1 cellular context compared by ENCODE assay signal in the genomic region with DNA sequence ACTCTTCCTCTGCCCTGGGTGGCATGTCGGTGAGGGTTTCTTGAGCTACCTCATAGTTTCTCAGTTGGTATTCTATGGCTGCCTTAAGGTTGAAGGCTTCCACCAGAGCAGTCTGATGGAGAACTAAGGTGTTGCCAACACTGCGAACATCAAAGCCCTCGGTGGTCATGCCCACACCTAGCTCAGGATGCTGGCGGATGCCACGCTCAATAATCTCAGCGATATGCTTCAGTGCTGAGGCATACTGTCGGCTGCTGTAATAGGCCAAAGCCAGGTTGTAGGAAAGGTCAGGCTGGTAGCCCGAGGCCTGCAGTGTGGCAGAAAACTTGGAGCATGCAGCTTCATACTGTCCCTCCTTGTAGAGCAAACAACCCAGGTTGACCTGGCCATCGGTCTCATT.
TF ChIP-seq lines count a peak whose summit lies in the region.

No MANE protein-coding gene starts in this region.

TF ChIP-seq in K562, 482 proteins besides CTCF, POLR2A, EP300 and RAD21 (continued from another document):
- TF ChIP-seq, protein P1, sequence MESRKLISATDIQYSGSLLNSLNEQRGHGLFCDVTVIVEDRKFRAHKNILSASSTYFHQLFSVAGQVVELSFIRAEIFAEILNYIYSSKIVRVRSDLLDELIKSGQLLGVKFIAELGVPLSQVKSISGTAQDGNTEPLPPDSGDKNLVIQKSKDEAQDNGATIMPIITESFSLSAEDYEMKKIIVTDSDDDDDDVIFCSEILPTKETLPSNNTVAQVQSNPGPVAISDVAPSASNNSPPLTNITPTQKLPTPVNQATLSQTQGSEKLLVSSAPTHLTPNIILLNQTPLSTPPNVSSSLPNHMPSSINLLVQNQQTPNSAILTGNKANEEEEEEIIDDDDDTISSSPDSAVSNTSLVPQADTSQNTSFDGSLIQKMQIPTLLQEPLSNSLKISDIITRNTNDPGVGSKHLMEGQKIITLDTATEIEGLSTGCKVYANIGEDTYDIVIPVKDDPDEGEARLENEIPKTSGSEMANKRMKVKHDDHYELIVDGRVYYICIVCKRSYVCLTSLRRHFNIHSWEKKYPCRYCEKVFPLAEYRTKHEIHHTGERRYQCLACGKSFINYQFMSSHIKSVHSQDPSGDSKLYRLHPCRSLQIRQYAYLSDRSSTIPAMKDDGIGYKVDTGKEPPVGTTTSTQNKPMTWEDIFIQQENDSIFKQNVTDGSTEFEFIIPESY (CRISPR knock-in tag; IDR thresholded peaks at IDR 0.05) = no peak
- TF ChIP-seq SAP30 (IDR thresholded peaks at IDR 0.05; ENCODE audit: borderline replicate concordance, insufficient read depth, low read depth, low read length, poor library complexity, severe bottlenecking) (no peak), TAF7 (tag; IDR thresholded peaks at IDR 0.05) (no peak), ZNF431 (CRISPR knock-in tag; IDR thresholded peaks at IDR 0.05) (no peak), CBFB (CRISPR knock-in tag; IDR thresholded peaks at IDR 0.05) (no peak)
